In genomic region chr18:13431886-13432285, GRCh38 we compare ENCODE assay signal across 1 cellular context.
TF ChIP-seq lines count a peak whose summit lies in the region.

No MANE protein-coding gene starts in this region.

TF ChIP-seq in IMR-90, 13 proteins besides CTCF, POLR2A, EP300 and RAD21 (continued from another document):
- TF ChIP-seq USF2 (IDR thresholded peaks at IDR 0.05; ENCODE audit: low read depth, low read length) (no peak), CEBPB (IDR thresholded peaks at IDR 0.05; ENCODE audit: low read depth, low read length) (no peak), RFX5 (IDR thresholded peaks at IDR 0.05; ENCODE audit: low read depth, low read length) (no peak), MXI1 (IDR thresholded peaks at IDR 0.05; ENCODE audit: borderline replicate concordance, low read depth, low read length) (no peak), ELK1 (IDR thresholded peaks at IDR 0.05; ENCODE audit: borderline replicate concordance, low read depth, low read length) (no peak), FOS (IDR thresholded peaks at IDR 0.05; ENCODE audit: low read depth, low read length) (no peak), SMC3 (IDR thresholded peaks at IDR 0.05; ENCODE audit: low read depth, low read length) (no peak), MAFK (IDR thresholded peaks at IDR 0.05; ENCODE audit: low read depth, low read length) (no peak), BHLHE40 (IDR thresholded peaks at IDR 0.05; ENCODE audit: low read depth, low read length) (no peak), MAZ (IDR thresholded peaks at IDR 0.05; ENCODE audit: borderline replicate concordance, low read depth, low read length) (no peak), RCOR1 (IDR thresholded peaks at IDR 0.05; ENCODE audit: insufficient replicate concordance, low read length) (no peak), CHD1 (IDR thresholded peaks at IDR 0.05; ENCODE audit: low read depth, low read length) (no peak)
TF ChIP-seq in IMR-90: peak in this region for 0.
